ENCODE assay signal across 8 cellular contexts in the genomic region with DNA sequence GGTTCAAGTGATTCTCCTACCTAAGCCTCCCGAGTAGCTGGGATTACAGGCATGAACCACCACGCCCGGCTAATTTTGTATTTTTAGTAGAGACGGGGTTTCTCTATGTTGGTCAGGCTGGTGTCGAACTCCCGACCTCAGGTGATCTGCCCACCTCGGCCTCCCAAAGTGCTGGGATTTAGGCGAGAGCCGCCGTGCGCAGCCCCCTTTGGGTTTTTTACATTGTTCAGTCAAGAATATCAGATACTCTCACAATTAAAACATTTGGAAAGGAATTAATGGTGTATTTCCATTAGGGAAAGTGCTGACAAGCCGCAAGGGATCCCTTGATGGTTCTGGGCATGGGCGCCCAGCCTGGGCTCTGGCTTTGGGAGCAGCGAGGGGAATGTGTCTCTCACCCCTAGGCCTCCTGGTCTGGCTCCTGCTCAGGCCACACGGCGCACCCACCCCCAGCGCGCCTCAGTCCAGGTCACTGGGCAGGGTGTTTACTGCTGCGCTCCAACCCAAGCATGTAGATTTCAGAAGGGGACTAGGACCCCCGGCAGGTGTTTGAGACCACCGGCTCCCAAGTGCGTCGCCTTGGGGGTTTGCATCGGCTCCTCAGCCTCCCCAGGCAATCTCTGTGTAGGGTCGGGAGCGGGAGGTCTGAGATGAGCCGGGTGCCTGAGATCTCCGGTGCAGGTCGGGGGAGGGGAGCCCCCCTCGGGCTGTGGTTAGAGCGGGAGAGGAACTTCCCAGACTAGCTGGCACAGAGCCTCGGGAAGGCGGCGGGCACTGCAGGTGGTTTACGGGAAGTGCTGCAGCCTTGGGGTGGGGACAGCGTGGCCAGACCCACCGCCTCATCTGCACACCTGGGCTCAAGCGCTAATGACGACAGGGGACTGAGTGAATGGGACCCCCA. TPM values are rescaled to one million over a fixed set of nuclear protein-coding genes. Genes with fewer than 3 reads are reported as not detected.
DNase-seq lines count a peak whose midpoint lies in the region; ATAC-seq lines count a peak whose summit lies in the region.

No MANE protein-coding gene starts in this region.

- DNase-seq in activated CD4-positive, alpha-beta T cell treated with anti-CD3 and anti-CD28 coated beads for 36 hours, result no peak
- no peak for DNase-seq in activated CD4-positive, alpha-beta T cell treated with anti-CD3 and anti-CD28 coated beads, Interleukin-2, amount 50 U/mL, for 1 hour
- no peak for DNase-seq in activated T-helper 2 cell treated with anti-CD3 and anti-CD28 coated beads, Interferon-gamma antibody, Interleukin-2, Interleukin-4, amounts not matched to agents 10 μg/mL and 5 μg/mL and 100 μg/mL, durations not matched to agents 14 hours and 24 hours and 36 hours (ENCODE audit: low spot score)
- DNase-seq in Ammon's horn (ENCODE audit: low spot score) (no peak), COR-L47 (lab: John Stamatoyannopoulos, UW) (no peak)

- no peaks in the 10 kb centered on the region for H3K27me3 Mint-ChIP-seq in activated CD4-positive, alpha-beta T cell treated with anti-CD3 and anti-CD28 coated beads for 36 hours
- no peaks in the 10 kb centered on the region for H3K27me3 Mint-ChIP-seq in activated T-helper 2 cell treated with anti-CD3 and anti-CD28 coated beads, Interferon-gamma antibody, Interleukin-2, Interleukin-4, amounts not matched to agents 10 μg/mL and 5 μg/mL and 100 μg/mL, durations not matched to agents 14 hours and 24 hours and 36 hours (ENCODE audit: low read depth)

- no peaks in the 10 kb centered on the region for H3K9me3 Mint-ChIP-seq in activated CD4-positive, alpha-beta T cell treated with anti-CD3 and anti-CD28 coated beads for 36 hours (ENCODE audit: low read depth)
- no peaks in the 10 kb centered on the region for H3K9me3 Mint-ChIP-seq in activated T-helper 2 cell treated with anti-CD3 and anti-CD28 coated beads, Interferon-gamma antibody, Interleukin-2, Interleukin-4, amounts not matched to agents 10 μg/mL and 5 μg/mL and 100 μg/mL, durations not matched to agents 14 hours and 24 hours and 36 hours

- peaks cover 16% of the 10 kb centered on the region for H3K36me3 Mint-ChIP-seq in activated CD4-positive, alpha-beta T cell treated with anti-CD3 and anti-CD28 coated beads for 36 hours (ENCODE audit: low read depth)
- H3K36me3 Mint-ChIP-seq in activated T-helper 2 cell treated with anti-CD3 and anti-CD28 coated beads, Interferon-gamma antibody, Interleukin-2, Interleukin-4, amounts not matched to agents 10 μg/mL and 5 μg/mL and 100 μg/mL, durations not matched to agents 14 hours and 24 hours and 36 hours (ENCODE audit: low read depth), result peaks cover 16% of the 10 kb centered on the region

- intact Hi-C loops in activated CD4-positive, alpha-beta T cell treated with anti-CD3 and anti-CD28 coated beads for 36 hours (cut with DNase I, micrococcal nuclease), result no loop called here
- intact Hi-C loops in activated T-helper 2 cell treated with anti-CD3 and anti-CD28 coated beads, Interferon-gamma antibody, Interleukin-2, Interleukin-4, amounts not matched to agents 10 μg/mL and 5 μg/mL and 100 μg/mL, durations not matched to agents 14 hours and 24 hours and 36 hours (cut with micrococcal nuclease), result loop anchor here (10.0 kb wide), 1 partner anchor 108 kb away; no protein-coding TSS in a partner anchor

- H3K27ac ChIP-seq in layer of hippocampus (ENCODE audit: low read depth, low read length) (peak overlapping the region; percentile 14), temporal lobe (ENCODE audit: low read depth, low read length) (peak overlapping the region; percentile 17)

- peaks cover 13% of the 10 kb centered on the region for H3K4me1 Mint-ChIP-seq in activated CD4-positive, alpha-beta T cell treated with anti-CD3 and anti-CD28 coated beads for 36 hours
- peaks cover 8% of the 10 kb centered on the region for H3K4me1 Mint-ChIP-seq in activated T-helper 2 cell treated with anti-CD3 and anti-CD28 coated beads, Interferon-gamma antibody, Interleukin-2, Interleukin-4, amounts not matched to agents 10 μg/mL and 5 μg/mL and 100 μg/mL, durations not matched to agents 14 hours and 24 hours and 36 hours (ENCODE audit: low read depth)

- CTCF ChIA-PET in activated CD4-positive, alpha-beta T cell treated with anti-CD3 and anti-CD28 coated beads for 36 hours (lab: Charles Lee), result no interaction called here

- no peaks in the 10 kb centered on the region for H3K27me3 ChIP-seq in layer of hippocampus (ENCODE audit: control insufficient read depth, insufficient read depth, low read length)

- H3K27ac Mint-ChIP-seq in activated CD4-positive, alpha-beta T cell treated with anti-CD3 and anti-CD28 coated beads for 36 hours, result peak overlapping the region; percentile 80
- H3K27ac Mint-ChIP-seq in activated T-helper 2 cell treated with anti-CD3 and anti-CD28 coated beads, Interferon-gamma antibody, Interleukin-2, Interleukin-4, amounts not matched to agents 10 μg/mL and 5 μg/mL and 100 μg/mL, durations not matched to agents 14 hours and 24 hours and 36 hours, result peak overlapping the region; percentile 66

- ATAC-seq in activated CD4-positive, alpha-beta T cell treated with anti-CD3 and anti-CD28 coated beads for 36 hours, result no peak
- ATAC-seq in HG03280 (IDR thresholded peaks at IDR 0.05; ENCODE audit: unreplicated experiment), result no peak

- H3K4me3 Mint-ChIP-seq in activated CD4-positive, alpha-beta T cell treated with anti-CD3 and anti-CD28 coated beads for 36 hours, result peak overlapping the region; percentile 85
- H3K4me3 Mint-ChIP-seq in activated T-helper 2 cell treated with anti-CD3 and anti-CD28 coated beads, Interferon-gamma antibody, Interleukin-2, Interleukin-4, amounts not matched to agents 10 μg/mL and 5 μg/mL and 100 μg/mL, durations not matched to agents 14 hours and 24 hours and 36 hours (ENCODE audit: low read depth), result peak overlapping the region; percentile 85

- POLR2A ChIA-PET in activated CD4-positive, alpha-beta T cell treated with anti-CD3 and anti-CD28 coated beads for 36 hours (lab: Charles Lee), result interaction anchor here (0.6 kb wide), 1 partner anchor 110 kb away, joined by 6 read pairs; no protein-coding TSS in a partner anchor

RNA-seq across cellular contexts. Expression of a gene that starts 0.8 kb away (rescaled TPM):
- total RNA-seq in activated CD4-positive, alpha-beta T cell treated with anti-CD3 and anti-CD28 coated beads for 36 hours, result 10 to 100 TPM; 57.1 to 62.6 TPM
- total RNA-seq in activated T-helper 2 cell treated with anti-CD3 and anti-CD28 coated beads, Interferon-gamma antibody, Interleukin-2, Interleukin-4, amounts not matched to agents 10 μg/mL and 5 μg/mL and 100 μg/mL, durations not matched to agents 14 hours and 24 hours and 36 hours, result 26.8 and 30.3 TPM in 2 replicates
- 2.7 TPM for total RNA-seq in temporal lobe

RNA-seq across cellular contexts. Expression of a gene that starts 8.2 kb away (rescaled TPM):
- total RNA-seq in activated CD4-positive, alpha-beta T cell treated with anti-CD3 and anti-CD28 coated beads for 36 hours, result not detected
- total RNA-seq in activated T-helper 2 cell treated with anti-CD3 and anti-CD28 coated beads, Interferon-gamma antibody, Interleukin-2, Interleukin-4, amounts not matched to agents 10 μg/mL and 5 μg/mL and 100 μg/mL, durations not matched to agents 14 hours and 24 hours and 36 hours, result not detected in 2 replicates
- not detected for total RNA-seq in temporal lobe

RNA-seq across cellular contexts. Expression of a gene that starts 10.4 kb away (rescaled TPM):
- total RNA-seq in activated CD4-positive, alpha-beta T cell treated with anti-CD3 and anti-CD28 coated beads for 36 hours, result not detected
- total RNA-seq in activated T-helper 2 cell treated with anti-CD3 and anti-CD28 coated beads, Interferon-gamma antibody, Interleukin-2, Interleukin-4, amounts not matched to agents 10 μg/mL and 5 μg/mL and 100 μg/mL, durations not matched to agents 14 hours and 24 hours and 36 hours, result not detected in 2 replicates
- not detected for total RNA-seq in temporal lobe

RNA-seq across cellular contexts. Expression of a gene that starts 20.5 kb away (rescaled TPM):
- total RNA-seq in activated CD4-positive, alpha-beta T cell treated with anti-CD3 and anti-CD28 coated beads for 36 hours, result under 1 TPM; 0.30 to 0.47 TPM
- total RNA-seq in activated T-helper 2 cell treated with anti-CD3 and anti-CD28 coated beads, Interferon-gamma antibody, Interleukin-2, Interleukin-4, amounts not matched to agents 10 μg/mL and 5 μg/mL and 100 μg/mL, durations not matched to agents 14 hours and 24 hours and 36 hours, result 0.18 and 0.30 TPM in 2 replicates
- total RNA-seq in temporal lobe, result not detected

RNA-seq across cellular contexts. Expression of a gene that starts 40.3 kb away (rescaled TPM):
- total RNA-seq in activated CD4-positive, alpha-beta T cell treated with anti-CD3 and anti-CD28 coated beads for 36 hours, result 10 to 100 TPM; 40.0 to 44.5 TPM
- total RNA-seq in activated T-helper 2 cell treated with anti-CD3 and anti-CD28 coated beads, Interferon-gamma antibody, Interleukin-2, Interleukin-4, amounts not matched to agents 10 μg/mL and 5 μg/mL and 100 μg/mL, durations not matched to agents 14 hours and 24 hours and 36 hours, result 53.7 and 54.0 TPM in 2 replicates
- total RNA-seq in temporal lobe, result 20.9 TPM
